ENCODE assay signal across 8 cellular contexts in genomic region chr12:56042430-56043203, GRCh38. TPM values are rescaled to one million over a fixed set of nuclear protein-coding genes. Genes with fewer than 3 reads are reported as not detected.
DNase-seq lines count a peak whose midpoint lies in the region; ATAC-seq and TF ChIP-seq lines count a peak whose summit lies in the region.

No MANE protein-coding gene starts in this region.

- no peak for TF ChIP-seq CTCF in GM12865 (IDR thresholded peaks at IDR 0.05; ENCODE audit: insufficient read depth, low read depth, low read length, missing control alignments)
- no peak for TF ChIP-seq CTCF in fibroblast of lung (conservative IDR thresholded peaks at IDR 0.05 in 1 of 2, IDR thresholded peaks at IDR 0.05 in 1 of 2; ENCODE audit: low read depth in 1 of 2, low read length in 2 of 2)

- H3K79me2 ChIP-seq in fibroblast of lung (ENCODE audit: control insufficient read depth, insufficient read depth, low read length) = peaks cover 20% of the 10 kb centered on the region

- H3K4me1 Mint-ChIP-seq in T-cell = peaks cover 35 to 52% (median 40%) of the 10 kb centered on the region in 3 donors

- no peaks in the 10 kb centered on the region for H3K9me3 ChIP-seq in fibroblast of lung (ENCODE audit: control insufficient read depth, insufficient read depth, low read depth, low read length)

- POLR2A ChIA-PET in T-cell (lab: Charles Lee) = no interaction called here

- H3K27me3 Mint-ChIP-seq in T-cell = no peaks in the 10 kb centered on the region

- H2AFZ ChIP-seq in fibroblast of lung (ENCODE audit: low read length) = no peak overlapping the region

- no peaks in the 10 kb centered on the region for H3K27me3 ChIP-seq in fibroblast of lung (ENCODE audit: control insufficient read depth, insufficient read depth, low read length)

- peaks cover 23% of the 10 kb centered on the region for H3K36me3 Mint-ChIP-seq in T-cell

- no peaks in the 10 kb centered on the region for H3K9me3 Mint-ChIP-seq in T-cell

- peaks cover 8% of the 10 kb centered on the region for H3K4me1 ChIP-seq in fibroblast of lung (ENCODE audit: control insufficient read depth, extremely low read depth, insufficient read depth, low read length)

- peak overlapping the region; percentile 91 to 99 (median 99) for H3K4me3 Mint-ChIP-seq in T-cell

- DNase-seq in GM12865 (ENCODE audit: low read depth) (no peak), T-cell (no peak), fibroblast of lung (ENCODE audit: low read depth in 2 of 2) (no peak), retina (peak; percentile 25), AML-193 (lab: John Stamatoyannopoulos, UW) (no peak), NCI-H1092 (lab: John Stamatoyannopoulos, UW) (no peak)

- H4K20me1 ChIP-seq in fibroblast of lung (ENCODE audit: control insufficient read depth, extremely low read depth, insufficient read depth, low read length) = no peaks in the 10 kb centered on the region

- H3K27ac Mint-ChIP-seq in T-cell = peak overlapping the region; percentile 98 to 99

- H3K4me2 ChIP-seq in fibroblast of lung (ENCODE audit: extremely low read depth, insufficient read depth, low read length) = peak overlapping the region; percentile 96

- peaks cover 9% of the 10 kb centered on the region for H3K36me3 ChIP-seq in fibroblast of lung (ENCODE audit: control insufficient read depth, insufficient read depth, low read length)

- peak overlapping the region; percentile 100 for H3K27ac ChIP-seq in fibroblast of lung (ENCODE audit: insufficient read depth, low read length)

- H3K4me3 ChIP-seq in GM12865 (ENCODE audit: low read depth, low read length) (peak overlapping the region; percentile 98), fibroblast of lung (replicated peaks in 1 of 4; ENCODE audit: control extremely low read depth in 1 of 4, insufficient read depth in 1 of 4, low read depth in 3 of 4, low read length in 4 of 4) (peak overlapping the region; percentile 82 to 97 (median 94))

- H3K9ac ChIP-seq in fibroblast of lung (ENCODE audit: insufficient read depth, low read length) = peak overlapping the region; percentile 93

- CTCF ChIA-PET in T-cell (lab: Charles Lee) = no interaction called here

- ATAC-seq in T-cell (replicated peaks in 1 of 4) (no peak), HG03159 (IDR thresholded peaks at IDR 0.05; ENCODE audit: unreplicated experiment) (no peak), HG03571 (IDR thresholded peaks at IDR 0.05; ENCODE audit: unreplicated experiment) (no peak)

RNA-seq across cellular contexts. Expression of gene RPS26, which starts 0.9 kb away (rescaled TPM):
- total RNA-seq in T-cell (100 to 1,000 TPM in 1 of 5 donors, 10 to 100 TPM in 4; 30.3 to 141 (median 49.9) TPM), fibroblast of lung (86.2 and 125 TPM in 2 replicates)
- polyA plus RNA-seq in fibroblast of lung = 739 and 1,779 TPM in 2 replicates
- 685 and 1,323 TPM in 2 replicates for polyA plus RNA-seq in fibroblast of lung (2012)
- 45.7 and 128 TPM in 2 replicates for polyA minus RNA-seq in fibroblast of lung (ENCODE audit: low replicate concordance)

RNA-seq across cellular contexts. Expression of gene IKZF4, which starts 21.8 kb away (rescaled TPM):
- total RNA-seq in T-cell = 10 to 100 TPM in 3 of 5 donors, 1 to 10 TPM in 2; 6.1 to 14.9 (median 13.2) TPM
- 0.51 and 2.0 TPM in 2 replicates for total RNA-seq in fibroblast of lung
- polyA plus RNA-seq in fibroblast of lung = 3.2 and 3.7 TPM in 2 replicates
- 3.6 and 4.2 TPM in 2 replicates for polyA plus RNA-seq in fibroblast of lung (2012)
- polyA minus RNA-seq in fibroblast of lung (ENCODE audit: low replicate concordance) = 17.6 and 17.7 TPM in 2 replicates

RNA-seq across cellular contexts. Expression of gene ERBB3, which starts 37.3 kb away (rescaled TPM):
- total RNA-seq in T-cell (10 to 100 TPM in 1 of 5 donors, 1 to 10 TPM in 3, under 1 TPM in 1; 0.93 to 24.0 (median 8.2) TPM), fibroblast of lung (0.66 and 1.3 TPM in 2 replicates)
- polyA plus RNA-seq in fibroblast of lung = 0.59 and 0.92 TPM in 2 replicates
- 0.56 and 0.96 TPM in 2 replicates for polyA plus RNA-seq in fibroblast of lung (2012)
- polyA minus RNA-seq in fibroblast of lung (ENCODE audit: low replicate concordance) = 3.0 TPM in 1 of 2 replicates, not detected in the other

RNA-seq across cellular contexts. Expression of gene SUOX, which starts 45.5 kb away (rescaled TPM):
- total RNA-seq in T-cell (1 to 10 TPM; 2.6 to 7.3 (median 3.2) TPM), fibroblast of lung (9.2 and 11.6 TPM in 2 replicates)
- polyA plus RNA-seq in fibroblast of lung = 11.1 and 15.0 TPM in 2 replicates
- polyA plus RNA-seq in fibroblast of lung (2012) = 9.3 and 13.5 TPM in 2 replicates
- 18.1 and 48.6 TPM in 2 replicates for polyA minus RNA-seq in fibroblast of lung (ENCODE audit: low replicate concordance)
